Comparison of ENCODE assay signal across 17 cellular contexts in the genomic region with DNA sequence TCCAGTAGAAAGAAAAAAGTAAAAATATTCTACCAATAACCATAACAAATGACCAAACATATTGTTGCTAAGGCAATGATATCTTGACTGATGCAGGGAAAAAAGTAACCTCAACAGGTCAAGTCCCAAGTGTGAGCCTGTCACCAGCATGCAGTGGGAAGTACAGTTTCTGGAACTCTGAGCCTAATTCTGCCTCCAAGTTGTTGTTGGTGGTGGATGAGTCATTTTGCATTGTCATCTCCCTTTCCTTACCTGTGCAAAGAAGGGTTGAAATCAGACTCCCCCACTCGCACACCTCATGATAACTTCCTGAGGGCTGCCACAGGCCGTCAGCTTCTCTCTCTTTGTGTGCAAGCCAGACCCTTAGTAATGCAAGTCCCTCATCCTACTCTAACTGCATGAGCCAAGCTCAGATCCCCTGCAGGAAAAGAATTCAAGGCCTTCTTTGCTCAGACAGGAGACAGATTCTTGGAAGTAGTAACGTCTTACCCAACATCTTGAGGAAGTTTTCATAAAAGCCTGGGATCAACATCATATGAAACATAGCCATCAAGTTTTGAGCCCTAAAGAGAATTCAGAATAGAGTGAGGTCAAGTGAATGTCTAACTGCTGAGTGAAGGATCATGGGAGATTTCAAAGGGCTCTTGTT.
DNase-seq lines count a peak whose midpoint lies in the region; ATAC-seq and TF ChIP-seq lines count a peak whose summit lies in the region.
"Had no signal": no experiment of that assay in that cellular context is flagged by ENCODE, and none has a peak within 500 bp of the region (broad histone marks: within the 10 kb centered on the region; RNA-seq: fewer than 3 reads in every experiment).

No MANE protein-coding gene starts in this region.

- H3K4me3 ChIP-seq in right cardiac atrium (ENCODE audit: low read length) (no peak overlapping the region), mammary epithelial cell (replicated peaks in 1 of 3; ENCODE audit: insufficient read depth in 1 of 3, low read depth in 2 of 3, low read length in 3 of 3) (no peak overlapping the region), fibroblast of the aortic adventitia (ENCODE audit: low read depth, low read length) (no peak overlapping the region)
- H3K4me3 ChIP-seq: GM12878, HAP-1, SJCRH30 had no signal

- in situ Hi-C loops in mammary epithelial cell (cut with MboI; ENCODE audit: low sequenced_read_pairs in 2 of 2), result no loop called here

- no peak for DNase-seq in left ventricle myocardium superior
- DNase-seq in right cardiac atrium, result no peak
- DNase-seq in mammary epithelial cell, result peak; percentile 81
- DNase-seq in fibroblast of the aortic adventitia (ENCODE audit: low read depth), result peak; percentile 63
- DNase-seq in stimulated activated effector memory CD8-positive, alpha-beta T cell treated with anti-CD3 and anti-CD28 coated beads, Interleukin-12 subunit alpha, Interleukin-12 subunit beta, amount 100 ng/mL, for 72 hours (ENCODE audit: low spot score in 2 of 2), result no peak
- DNase-seq in SK-N-DZ (ENCODE audit: low spot score), result no peak
- no peak for DNase-seq in dermis blood vessel endothelial cell
- DNase-seq: C1 segment of cervical spinal cord, DND-41, MM.1S, NCI-H1105, NCI-H1694 treated with DMSO at 0.1 percent for 48 hours, NCI-H345, NCI-H526, SJCRH30 had no signal

- no peak for TF ChIP-seq CTCF in mammary epithelial cell (conservative IDR thresholded peaks at IDR 0.05 in 1 of 2, IDR thresholded peaks at IDR 0.05 in 1 of 2; ENCODE audit: extremely low read depth in 1 of 2, insufficient read depth in 1 of 2, low read depth in 1 of 2, low read length in 2 of 2)
- no peak for TF ChIP-seq CTCF in fibroblast of the aortic adventitia (IDR thresholded peaks at IDR 0.05; ENCODE audit: insufficient read depth, low read length)

- no peaks in the 10 kb centered on the region for H3K27me3 ChIP-seq in right cardiac atrium (ENCODE audit: control insufficient read depth, insufficient read depth)
- no peaks in the 10 kb centered on the region for H3K27me3 ChIP-seq in mammary epithelial cell (ENCODE audit: insufficient read depth, low read length)
- H3K27me3 ChIP-seq: SJCRH30 had no signal

- ATAC-seq in left ventricle myocardium superior (peak; percentile 8), right cardiac atrium (no peak)
- ATAC-seq in stimulated activated effector memory CD8-positive, alpha-beta T cell treated with anti-CD3 and anti-CD28 coated beads, Interleukin-12 subunit alpha, Interleukin-12 subunit beta, amount 100 ng/mL, for 72 hours, result no peak
- ATAC-seq: GM12878 had no signal

- H3K9me3 Mint-ChIP-seq in stimulated activated effector memory CD8-positive, alpha-beta T cell treated with anti-CD3 and anti-CD28 coated beads, Interleukin-12 subunit alpha, Interleukin-12 subunit beta, amount 100 ng/mL, for 72 hours, result peaks cover 9% of the 10 kb centered on the region

- H3K4me1 ChIP-seq in right cardiac atrium (ENCODE audit: control insufficient read depth, insufficient read depth, low read length) (peaks cover 3% of the 10 kb centered on the region), mammary epithelial cell (ENCODE audit: insufficient read depth, low read length) (peaks cover 54% of the 10 kb centered on the region)
- H3K4me1 ChIP-seq: HAP-1 had no signal

- no peaks in the 10 kb centered on the region for H3K36me3 ChIP-seq in mammary epithelial cell (ENCODE audit: insufficient read depth, low read length)
- H3K36me3 ChIP-seq: HAP-1, SJCRH30 had no signal

- H3K4me2 ChIP-seq in mammary epithelial cell (ENCODE audit: insufficient read depth, low read depth, low read length), result peak overlapping the region; percentile 11

- intact Hi-C loops in left ventricle myocardium superior (cut with micrococcal nuclease), result no loop called here
- intact Hi-C loops in right cardiac atrium (cut with DNase I), result no loop called here
- intact Hi-C loops in mammary epithelial cell (cut with micrococcal nuclease), result loop anchor here (2.0 kb wide), 1 partner anchor 15 kb away; no protein-coding TSS in a partner anchor

- H3K27ac ChIP-seq in right cardiac atrium (ENCODE audit: low read length) (no peak overlapping the region), mammary epithelial cell (ENCODE audit: insufficient read depth, low read depth, low read length) (peak overlapping the region; percentile 68)
- H3K27ac ChIP-seq: SJCRH30 had no signal

- H3K4me1 Mint-ChIP-seq in stimulated activated effector memory CD8-positive, alpha-beta T cell treated with anti-CD3 and anti-CD28 coated beads, Interleukin-12 subunit alpha, Interleukin-12 subunit beta, amount 100 ng/mL, for 72 hours, result no peaks in the 10 kb centered on the region

- H3K79me2 ChIP-seq in mammary epithelial cell (ENCODE audit: insufficient read depth, low read length), result no peaks in the 10 kb centered on the region

- no peaks in the 10 kb centered on the region for H3K9me3 ChIP-seq in right cardiac atrium (ENCODE audit: control insufficient read depth, low read length)
- no peaks in the 10 kb centered on the region for H3K9me3 ChIP-seq in mammary epithelial cell (replicated peaks; ENCODE audit: insufficient read depth, low read length)
- H3K9me3 ChIP-seq: HAP-1, SJCRH30 had no signal

- no peaks in the 10 kb centered on the region for H4K20me1 ChIP-seq in mammary epithelial cell (ENCODE audit: insufficient read depth, low read length)

- peak overlapping the region; percentile 5 for H3K9ac ChIP-seq in mammary epithelial cell (ENCODE audit: insufficient read depth, low read length)

- CTCF ChIA-PET in mammary epithelial cell (lab: Charles Lee; ENCODE audit: low non-redundant PET), result no interaction called here

- dilution Hi-C loops in mammary epithelial cell (cut with HindIII; ENCODE audit: low sequenced_read_pairs), result loop anchor here (5.0 kb wide), 1 partner anchor 35 kb away; no protein-coding TSS in a partner anchor

- H3K27ac Mint-ChIP-seq in stimulated activated effector memory CD8-positive, alpha-beta T cell treated with anti-CD3 and anti-CD28 coated beads, Interleukin-12 subunit alpha, Interleukin-12 subunit beta, amount 100 ng/mL, for 72 hours, result no peak overlapping the region

- no peak overlapping the region for H3K4me3 Mint-ChIP-seq in stimulated activated effector memory CD8-positive, alpha-beta T cell treated with anti-CD3 and anti-CD28 coated beads, Interleukin-12 subunit alpha, Interleukin-12 subunit beta, amount 100 ng/mL, for 72 hours

- BruUV-seq in mammary epithelial cell (replicated peaks; lab: Mats Ljungman, UMichigan), result no TSS peak

- 55% methylated on average over 3 of the region's 3 CpGs for WGBS in right cardiac atrium
- 0% methylated on average over 3 of the region's 3 CpGs for WGBS in mammary epithelial cell (ENCODE audit: low coverage, missing lambda C conversion rate)

- H2AFZ ChIP-seq in mammary epithelial cell (ENCODE audit: low read depth, low read length), result peak overlapping the region; percentile 69

- no peaks in the 10 kb centered on the region for H3K36me3 Mint-ChIP-seq in stimulated activated effector memory CD8-positive, alpha-beta T cell treated with anti-CD3 and anti-CD28 coated beads, Interleukin-12 subunit alpha, Interleukin-12 subunit beta, amount 100 ng/mL, for 72 hours

Comparison
In these comparisons a context has a peak if more than half of its experiments do, and no peak if none do; other contexts are left out.
1. DNase-seq: peak in mammary epithelial cell (single experiment) and fibroblast of the aortic adventitia (single experiment); none in left ventricle myocardium superior (single experiment), right cardiac atrium (0 of 3), stimulated activated effector memory CD8-positive, alpha-beta T cell treated with anti-CD3 and anti-CD28 coated beads, Interleukin-12 subunit alpha, Interleukin-12 subunit beta, amount 100 ng/mL, for 72 hours (0 of 2), SK-N-DZ (single experiment) and dermis blood vessel endothelial cell (single experiment).